12 cellular contexts compared by ENCODE assay signal in genomic region chr2:68971591-68972231, GRCh38. TPM values are rescaled to one million over a fixed set of nuclear protein-coding genes. Genes with fewer than 3 reads are reported as not detected.
A peak's percentile ranks its signal among the peaks of the same experiment; 100 is the strongest.
DNase-seq lines count a peak whose midpoint lies in the region; ATAC-seq and TF ChIP-seq lines count a peak whose summit lies in the region.
"Had no signal": no experiment of that assay in that cellular context is flagged by ENCODE, and none has a peak within 500 bp of the region (broad histone marks: within the 10 kb centered on the region; RNA-seq: fewer than 3 reads in every experiment).

No MANE protein-coding gene starts in this region.

- DNase-seq in 8988T (peak; percentile 22), GOT3 (lab: John Stamatoyannopoulos, UW) (peak; percentile 6), T1000 (lab: John Stamatoyannopoulos, UW) (peak; percentile 85), hepatic stellate cell (ENCODE audit: low spot score) (peak; percentile 49), adrenal gland (no peak), NCI-H2107 treated with DMSO at 0.1 percent for 48 hours (lab: John Stamatoyannopoulos, UW; ENCODE audit: unreplicated experiment) (no peak), left lobe of liver (ENCODE audit: low spot score) (no peak), RPMI8226 (no peak)
- DNase-seq: CD8-positive, alpha-beta memory T cell; NCI-H1694 treated with DMSO at 0.1 percent for 48 hours had no signal

- no peak overlapping the region for H3K4me3 ChIP-seq in adrenal gland
- H3K4me3 ChIP-seq: body of pancreas, suprapubic skin had no signal

- no peaks in the 10 kb centered on the region for H3K36me3 ChIP-seq in adrenal gland (replicated peaks in 1 of 2)
- H3K36me3 ChIP-seq: suprapubic skin had no signal

- H3K4me1 ChIP-seq in adrenal gland (replicated peaks in 1 of 2): no peaks in the 10 kb centered on the region
- H3K4me1 ChIP-seq: body of pancreas, suprapubic skin had no signal

- no peak for TF ChIP-seq POLR2A in adrenal gland (IDR thresholded peaks at IDR 0.05)

- intact Hi-C loops in adrenal gland (cut with DNase I): no loop called here

- WGBS in adrenal gland, 4 donors: 75 to 94% (median 86%) methylated on average over 5 of the region's 5 CpGs

- no peak for TF ChIP-seq CTCF in adrenal gland (IDR thresholded peaks at IDR 0.05)

- no peaks in the 10 kb centered on the region for H3K9me3 ChIP-seq in adrenal gland (replicated peaks in 1 of 3)
- H3K9me3 ChIP-seq: body of pancreas, suprapubic skin had no signal

- ATAC-seq in left lobe of liver: no peak
- ATAC-seq: body of pancreas had no signal

- no peak overlapping the region for H3K27ac ChIP-seq in adrenal gland
- H3K27ac ChIP-seq: body of pancreas, suprapubic skin had no signal

- H3K27me3 ChIP-seq in adrenal gland: no peaks in the 10 kb centered on the region
- H3K27me3 ChIP-seq: body of pancreas, suprapubic skin had no signal

RNA-seq across cellular contexts. Expression of gene GKN1, which starts 2.7 kb away (rescaled TPM):
- total RNA-seq in adrenal gland: 1 to 10 TPM in 3 of 8 donors, under 1 TPM in 2, not detected in 3; 0.31 to 2.8 (median 1.5) TPM
- polyA plus RNA-seq in adrenal gland: 1 to 10 TPM in 2 of 3 donors, under 1 TPM in 1; 0.68 to 2.9 (median 1.7) TPM
- not detected for total RNA-seq in left lobe of liver
- total RNA-seq: body of pancreas; CD8-positive, alpha-beta memory T cell; suprapubic skin had no signal
- polyA plus RNA-seq: CD8-positive, alpha-beta memory T cell had no signal

RNA-seq across cellular contexts. Expression of gene GKN2, which starts 19.0 kb away (rescaled TPM):
- under 1 TPM in 1 of 8 donors, not detected in 7; 0.31 TPM for total RNA-seq in adrenal gland
- polyA plus RNA-seq in adrenal gland: under 1 TPM in 1 of 3 donors, not detected in 2; 0.27 TPM
- total RNA-seq in left lobe of liver: not detected
- total RNA-seq: body of pancreas; CD8-positive, alpha-beta memory T cell; suprapubic skin had no signal
- polyA plus RNA-seq: CD8-positive, alpha-beta memory T cell had no signal

RNA-seq across cellular contexts. Expression of gene ANTXR1, which starts 41.3 kb away (rescaled TPM):
- total RNA-seq in adrenal gland (100 to 1,000 TPM in 6 of 8 donors, 10 to 100 TPM in 2; 81.9 to 386 (median 143) TPM), left lobe of liver (2.2 TPM)
- polyA plus RNA-seq in adrenal gland: 100 to 1,000 TPM in 1 of 3 donors, 10 to 100 TPM in 2; 19.0 to 279 (median 33.7) TPM
- polyA plus RNA-seq: CD8-positive, alpha-beta memory T cell had no signal

Comparison
In these comparisons a context has a peak if more than half of its experiments do, and no peak if none do; other contexts are left out.
1. DNase-seq: peak in 8988T (single experiment), GOT3 (single experiment), T1000 (single experiment) and hepatic stellate cell (single experiment); none in adrenal gland (0 of 7), NCI-H2107 treated with DMSO at 0.1 percent for 48 hours (single experiment), left lobe of liver (single experiment) and RPMI8226 (single experiment).
2. RNA of gene ANTXR1, which starts 41.3 kb away (total RNA-seq): 81.9 to 386 TPM in adrenal gland; 2.2 TPM in left lobe of liver (single experiment); every median in the first group is over 10 times any median in the second.